ENCODE assay signal across 9 cellular contexts in genomic region chr10:111598433-111599059, GRCh38.
DNase-seq lines count a peak whose midpoint lies in the region; ATAC-seq lines count a peak whose summit lies in the region.
"Had no signal": no experiment of that assay in that cellular context is flagged by ENCODE, and none has a peak within 500 bp of the region (broad histone marks: within the 10 kb centered on the region; RNA-seq: fewer than 3 reads in every experiment).

No MANE protein-coding gene starts in this region.

- H3K4me3 Mint-ChIP-seq in CD8-positive, alpha-beta memory T cell = no peak overlapping the region
- H3K4me3 Mint-ChIP-seq: activated naive CD4-positive, alpha-beta T cell treated with anti-CD3 and anti-CD28 coated beads, Interleukin-2, amount 50 U/mL, for 24 hours had no signal

- POLR2A ChIA-PET in CD8-positive, alpha-beta memory T cell (lab: Charles Lee) = no interaction called here

- intact Hi-C loops in head of caudate nucleus (cut with DNase I) = no loop called here

- H3K9me3 Mint-ChIP-seq in CD8-positive, alpha-beta memory T cell = no peaks in the 10 kb centered on the region
- H3K9me3 Mint-ChIP-seq: activated naive CD4-positive, alpha-beta T cell treated with anti-CD3 and anti-CD28 coated beads, Interleukin-2, amount 50 U/mL, for 24 hours had no signal

- no peak overlapping the region for H3K27ac Mint-ChIP-seq in CD8-positive, alpha-beta memory T cell
- H3K27ac Mint-ChIP-seq: activated naive CD4-positive, alpha-beta T cell treated with anti-CD3 and anti-CD28 coated beads, Interleukin-2, amount 50 U/mL, for 24 hours had no signal

- ATAC-seq in GM18868 (IDR thresholded peaks at IDR 0.05; ENCODE audit: unreplicated experiment) (peak; percentile 92), HG03045 (IDR thresholded peaks at IDR 0.05; ENCODE audit: unreplicated experiment) (peak; percentile 92)

- H3K4me1 ChIP-seq in CD8-positive, alpha-beta memory T cell (ENCODE audit: insufficient read depth, low read length) = no peaks in the 10 kb centered on the region

- CTCF ChIA-PET in CD8-positive, alpha-beta memory T cell (lab: Charles Lee) = interaction anchor here (1.4 kb wide), 1 partner anchor 852 kb away, joined by 5 read pairs; no protein-coding TSS in a partner anchor

- no peaks in the 10 kb centered on the region for H3K4me1 Mint-ChIP-seq in CD8-positive, alpha-beta memory T cell
- H3K4me1 Mint-ChIP-seq: activated naive CD4-positive, alpha-beta T cell treated with anti-CD3 and anti-CD28 coated beads, Interleukin-2, amount 50 U/mL, for 24 hours had no signal

- DNase-seq in CD8-positive, alpha-beta memory T cell = peak; percentile 1 to 47 (median 12)
- DNase-seq in NCI-H748 treated with DMSO at 0.1 percent for 48 hours (lab: John Stamatoyannopoulos, UW) = peak; percentile 34
- peak; percentile 26 to 44 for DNase-seq in activated T-cell treated with anti-CD3 and anti-CD28 coated beads, Interleukin-2, amount 50 U/mL, for 48 hours
- peak in 40 of 42 donors; percentile 2 to 83 (median 48) for DNase-seq in head of caudate nucleus
- DNase-seq in putamen (ENCODE audit: low spot score) = peak; percentile 31
- DNase-seq in occipital lobe (lab: John Stamatoyannopoulos, UW) = no peak

- no peak overlapping the region for H3K27ac ChIP-seq in CD8-positive, alpha-beta memory T cell (ENCODE audit: low read depth, low read length)

- H3K27me3 ChIP-seq in CD8-positive, alpha-beta memory T cell (ENCODE audit: insufficient read depth, low read length, poor library complexity, severe bottlenecking) = no peaks in the 10 kb centered on the region

- H3K9me3 ChIP-seq in CD8-positive, alpha-beta memory T cell (ENCODE audit: low read length) = no peaks in the 10 kb centered on the region

- H3K4me3 ChIP-seq in CD8-positive, alpha-beta memory T cell (ENCODE audit: low read length) = no peak overlapping the region

- H3K27me3 Mint-ChIP-seq in CD8-positive, alpha-beta memory T cell = peaks cover 3 to 8% of the 10 kb centered on the region in 2 donors

- no peaks in the 10 kb centered on the region for H3K36me3 Mint-ChIP-seq in CD8-positive, alpha-beta memory T cell
- H3K36me3 Mint-ChIP-seq: activated naive CD4-positive, alpha-beta T cell treated with anti-CD3 and anti-CD28 coated beads, Interleukin-2, amount 50 U/mL, for 24 hours had no signal

- no peaks in the 10 kb centered on the region for H3K36me3 ChIP-seq in CD8-positive, alpha-beta memory T cell (ENCODE audit: insufficient read depth, low read length)
